ENCODE assay signal across 8 cellular contexts in genomic region chr5:149834246-149834855, GRCh38.
A peak's percentile ranks its signal among the peaks of the same experiment; 100 is the strongest.
DNase-seq lines count a peak whose midpoint lies in the region; ATAC-seq and TF ChIP-seq lines count a peak whose summit lies in the region.

No MANE protein-coding gene starts in this region.

- no peaks in the 10 kb centered on the region for H3K36me3 ChIP-seq in CD8-positive, alpha-beta memory T cell (ENCODE audit: insufficient read depth, low read length)
- H3K36me3 ChIP-seq in thoracic aorta, result no peaks in the 10 kb centered on the region

- peak in 4 of 5 donors; percentile 28 to 56 (median 38) for DNase-seq in CD8-positive, alpha-beta memory T cell
- DNase-seq in H9, result peak; percentile 71
- peak; percentile 32 for DNase-seq in NCI-H526 treated with DMSO at 0.1 percent for 48 hours (lab: John Stamatoyannopoulos, UW)
- DNase-seq in activated CD4-positive, alpha-beta T cell treated with anti-CD3 and anti-CD28 coated beads, Interleukin-2, amount 50 U/mL, for 1 hour, result peak; percentile 39
- DNase-seq in epithelial cell of esophagus (ENCODE audit: low read depth), result peak; percentile 90
- peak; percentile 62 for DNase-seq in mucosa of gallbladder (ENCODE audit: low spot score)
- DNase-seq in thoracic aorta (ENCODE audit: low spot score), result no peak

- WGBS in H9 (ENCODE audit: extremely low coverage, insufficient read length, low lambda C conversion rate), result no CpG with 5 or more reads among the region's 5 CpGs

- no peak overlapping the region for H3K14ac ChIP-seq in H9 (ENCODE audit: insufficient read depth, low read length)

- no peak overlapping the region for H2AK5ac ChIP-seq in H9 (ENCODE audit: insufficient read length, low read length)

- no peaks in the 10 kb centered on the region for H3K27me3 ChIP-seq in CD8-positive, alpha-beta memory T cell (ENCODE audit: insufficient read depth, low read length, poor library complexity, severe bottlenecking)
- H3K27me3 ChIP-seq in H9 (ENCODE audit: insufficient read depth, low read length) (no peaks in the 10 kb centered on the region), thoracic aorta (replicated peaks; ENCODE audit: insufficient read depth) (no peaks in the 10 kb centered on the region)

- no peak overlapping the region for H3K4me2 ChIP-seq in H9 (ENCODE audit: insufficient read depth, insufficient read length, low read length)

- H3K79me1 ChIP-seq in H9 (ENCODE audit: insufficient read depth, low read depth, low read length, poor library complexity, severe bottlenecking), result no peaks in the 10 kb centered on the region

- H3K79me2 ChIP-seq in H9 (ENCODE audit: insufficient read depth, low read length), result no peaks in the 10 kb centered on the region

- no peaks in the 10 kb centered on the region for H3K9me3 Mint-ChIP-seq in CD8-positive, alpha-beta memory T cell
- H3K9me3 Mint-ChIP-seq in H9, result no peaks in the 10 kb centered on the region

- no peak overlapping the region for H3K9ac ChIP-seq in H9 (ENCODE audit: extremely low read depth, insufficient read length, low read length)

- no peaks in the 10 kb centered on the region for H3K23me2 ChIP-seq in H9 (ENCODE audit: insufficient read length, low read depth, low read length, poor library complexity, severe bottlenecking)

- H4K91ac ChIP-seq in H9 (ENCODE audit: insufficient read length, low read depth, low read length), result no peak overlapping the region

- no peak overlapping the region for H3K4ac ChIP-seq in H9 (ENCODE audit: low read depth, low read length)

- no peak overlapping the region for H2BK12ac ChIP-seq in H9 (ENCODE audit: insufficient read length, low read depth, low read length)

- no peak overlapping the region for H4K8ac ChIP-seq in H9 (replicated peaks; ENCODE audit: insufficient read length, low read depth, low read length)

- no peaks in the 10 kb centered on the region for H3K9me3 ChIP-seq in CD8-positive, alpha-beta memory T cell (ENCODE audit: low read length)
- no peaks in the 10 kb centered on the region for H3K9me3 ChIP-seq in H9 (ENCODE audit: control insufficient read depth, low read depth, low read length)
- H3K9me3 ChIP-seq in thoracic aorta, result no peaks in the 10 kb centered on the region

- H3K27me3 Mint-ChIP-seq in CD8-positive, alpha-beta memory T cell, result no peaks in the 10 kb centered on the region
- H3K27me3 Mint-ChIP-seq in H9 (ENCODE audit: low read depth), result no peaks in the 10 kb centered on the region; the same call in 1 of the 2 replicates

- H2AFZ ChIP-seq in H9 (ENCODE audit: low read length), result no peak overlapping the region

- no peak overlapping the region for H3K27ac ChIP-seq in CD8-positive, alpha-beta memory T cell (ENCODE audit: low read depth, low read length)
- H3K27ac ChIP-seq in H9 (ENCODE audit: insufficient read length, low read depth, low read length) (no peak overlapping the region), thoracic aorta (no peak overlapping the region)

- ATAC-seq in thoracic aorta (ENCODE audit: insufficient number of reproducible peaks, low FRiP score, low read depth) (no peak), HG02763 (IDR thresholded peaks at IDR 0.05; ENCODE audit: unreplicated experiment) (no peak)

- H3K36me3 Mint-ChIP-seq in CD8-positive, alpha-beta memory T cell, result peaks cover 0 to 23% (median 1%) of the 10 kb centered on the region in 3 donors
- H3K36me3 Mint-ChIP-seq in H9 (ENCODE audit: insufficient read depth in 1 of 3, low read depth in 3 of 3), result peaks cover 0 to 7% (median 0%) of the 10 kb centered on the region in 3 experiments; a peak in 4 of 7 replicates

- no peak overlapping the region for H2BK120ac ChIP-seq in H9 (ENCODE audit: low read depth, low read length, poor library complexity, severe bottlenecking)

- H3K4me1 ChIP-seq in CD8-positive, alpha-beta memory T cell (ENCODE audit: insufficient read depth, low read length), result no peaks in the 10 kb centered on the region
- H3K4me1 ChIP-seq in H9 (ENCODE audit: insufficient read depth, low read length) (no peaks in the 10 kb centered on the region), thoracic aorta (ENCODE audit: control insufficient read depth in 1 of 2, low read depth in 2 of 2) (no peaks in the 10 kb centered on the region)

- no peak overlapping the region for H2BK5ac ChIP-seq in H9 (ENCODE audit: insufficient read length, low read length)

- H3K4me3 Mint-ChIP-seq in CD8-positive, alpha-beta memory T cell, result no peak overlapping the region
- no peak overlapping the region for H3K4me3 Mint-ChIP-seq in H9

- peaks cover 0 to 1% (median 0%) of the 10 kb centered on the region in 3 donors for H3K4me1 Mint-ChIP-seq in CD8-positive, alpha-beta memory T cell
- no peaks in the 10 kb centered on the region for H3K4me1 Mint-ChIP-seq in H9

- H2BK20ac ChIP-seq in H9 (ENCODE audit: low read depth, low read length, poor library complexity, severe bottlenecking), result no peak overlapping the region

- no peak overlapping the region for H3K23ac ChIP-seq in H9 (ENCODE audit: insufficient read length, low read depth, low read length)

- peak overlapping the region in 1 of 8 donors; percentile 58 for H3K27ac Mint-ChIP-seq in CD8-positive, alpha-beta memory T cell
- peak overlapping the region in 1 of 3 experiments; percentile 81; a peak in 1 of 7 replicates for H3K27ac Mint-ChIP-seq in H9

- no peak overlapping the region for H4K5ac ChIP-seq in H9 (ENCODE audit: insufficient read length, low read depth, low read length)

- H3K56ac ChIP-seq in H9 (ENCODE audit: insufficient read length, low read depth, low read length), result no peak overlapping the region

- no peaks in the 10 kb centered on the region for H4K20me1 ChIP-seq in H9 (ENCODE audit: control insufficient read depth, insufficient read depth, insufficient read length)

- H2BK15ac ChIP-seq in H9 (ENCODE audit: low read depth, low read length), result no peak overlapping the region

- no peak overlapping the region for H3T11ph ChIP-seq in H9 (ENCODE audit: low read length)

- CTCF ChIA-PET in CD8-positive, alpha-beta memory T cell (lab: Charles Lee), result interaction anchor here (0.8 to 10.4 kb wide), 16 partner anchors 11 to 375 kb away, joined by 3 to 166 read pairs (median 4); partner anchors contain the start of genes HMGXB3, SLC26A2 and TIGD6

- no peak overlapping the region for H3K4me3 ChIP-seq in CD8-positive, alpha-beta memory T cell (ENCODE audit: low read length)
- H3K4me3 ChIP-seq in epithelial cell of esophagus (ENCODE audit: low read length), result no peak overlapping the region
- H3K4me3 ChIP-seq in thoracic aorta, result no peak overlapping the region

- TF ChIP-seq CTCF in H9 (conservative IDR thresholded peaks at IDR 0.05), result peak; percentile 81
- peak; percentile 79 for TF ChIP-seq CTCF in epithelial cell of esophagus (IDR thresholded peaks at IDR 0.05; ENCODE audit: insufficient read depth, low read depth, low read length, missing control alignments)
- TF ChIP-seq CTCF in thoracic aorta (IDR thresholded peaks at IDR 0.05), result peak; percentile 73

- POLR2A ChIA-PET in CD8-positive, alpha-beta memory T cell (lab: Charles Lee), result no interaction called here

- H3K18ac ChIP-seq in H9 (ENCODE audit: insufficient read length, low read depth, low read length), result no peak overlapping the region
